8 cellular contexts compared by ENCODE assay signal in the genomic region with DNA sequence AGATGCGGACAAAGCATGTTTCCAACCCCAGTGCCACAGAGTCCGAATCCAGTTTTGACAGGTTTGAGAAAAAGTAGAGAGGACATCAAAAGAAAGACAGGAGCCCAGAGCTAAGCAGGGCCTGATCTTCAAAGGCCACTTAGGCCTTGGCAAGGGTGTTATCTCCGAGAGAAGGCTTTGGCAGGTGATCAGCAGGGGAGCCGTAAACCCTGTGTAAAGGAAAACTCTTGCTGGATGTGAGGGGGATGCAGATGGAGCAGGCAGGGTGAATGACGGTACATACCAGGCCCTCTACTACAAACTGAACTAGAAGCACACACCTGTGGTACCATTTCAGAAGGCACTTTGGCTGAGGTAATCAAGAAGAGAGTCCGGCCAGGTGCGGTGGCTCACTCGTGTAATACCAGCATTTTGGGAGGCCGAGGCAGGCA. TPM values are rescaled to one million over a fixed set of nuclear protein-coding genes. Genes with fewer than 3 reads are reported as not detected.
A peak's percentile ranks its signal among the peaks of the same experiment; 100 is the strongest.
DNase-seq lines count a peak whose midpoint lies in the region; ATAC-seq lines count a peak whose summit lies in the region.

No MANE protein-coding gene starts in this region.

- DNase-seq in NCI-H748 (lab: John Stamatoyannopoulos, UW; ENCODE audit: unreplicated experiment) (peak; percentile 45), NCI-H748 treated with DMSO at 0.1 percent for 48 hours (lab: John Stamatoyannopoulos, UW) (no peak), SW480 (ENCODE audit: low spot score) (peak; percentile 52), right cardiac atrium (no peak), pons (ENCODE audit: low spot score) (no peak)

- ATAC-seq in right cardiac atrium (no peak), GM18519 (IDR thresholded peaks at IDR 0.05; ENCODE audit: low FRiP score, unreplicated experiment) (no peak), GM21447 (IDR thresholded peaks at IDR 0.05; ENCODE audit: unreplicated experiment) (no peak)
- no peak for ATAC-seq in stimulated activated memory B cell treated with anti-CD40 and anti-IgM and Interleukin-4, amounts not matched to agents 10 μg/mL and 1 μg/mL and 100 μg/mL, for 72 hours

- WGBS in right cardiac atrium, result 81% methylated on average over 9 of the region's 9 CpGs

- no peak overlapping the region for H3K4me3 ChIP-seq in right cardiac atrium (ENCODE audit: low read length)

- H3K36me3 Mint-ChIP-seq in stimulated activated memory B cell treated with anti-CD40 and anti-IgM and Interleukin-4, amounts not matched to agents 10 μg/mL and 1 μg/mL and 100 μg/mL, for 72 hours, result peaks cover 37% of the 10 kb centered on the region

- H3K9me3 ChIP-seq in right cardiac atrium (ENCODE audit: control insufficient read depth, low read length), result no peaks in the 10 kb centered on the region

- intact Hi-C loops in right cardiac atrium (cut with DNase I), result no loop called here

- H3K27me3 Mint-ChIP-seq in stimulated activated memory B cell treated with anti-CD40 and anti-IgM and Interleukin-4, amounts not matched to agents 10 μg/mL and 1 μg/mL and 100 μg/mL, for 72 hours, result no peaks in the 10 kb centered on the region

- H3K4me3 Mint-ChIP-seq in stimulated activated memory B cell treated with anti-CD40 and anti-IgM and Interleukin-4, amounts not matched to agents 10 μg/mL and 1 μg/mL and 100 μg/mL, for 72 hours, result peak overlapping the region; percentile 95

- H3K9me3 Mint-ChIP-seq in stimulated activated memory B cell treated with anti-CD40 and anti-IgM and Interleukin-4, amounts not matched to agents 10 μg/mL and 1 μg/mL and 100 μg/mL, for 72 hours, result no peaks in the 10 kb centered on the region

- no peaks in the 10 kb centered on the region for H3K4me1 ChIP-seq in right cardiac atrium (ENCODE audit: control insufficient read depth, insufficient read depth, low read length)

- H3K27ac ChIP-seq in right cardiac atrium (ENCODE audit: low read length), result peak overlapping the region; percentile 88

- peaks cover 34% of the 10 kb centered on the region for H3K4me1 Mint-ChIP-seq in stimulated activated memory B cell treated with anti-CD40 and anti-IgM and Interleukin-4, amounts not matched to agents 10 μg/mL and 1 μg/mL and 100 μg/mL, for 72 hours

- H3K27me3 ChIP-seq in right cardiac atrium (ENCODE audit: control insufficient read depth, insufficient read depth), result no peaks in the 10 kb centered on the region

- peak overlapping the region; percentile 100 for H3K27ac Mint-ChIP-seq in stimulated activated memory B cell treated with anti-CD40 and anti-IgM and Interleukin-4, amounts not matched to agents 10 μg/mL and 1 μg/mL and 100 μg/mL, for 72 hours

RNA-seq across cellular contexts. Expression of gene HNRNPH1, which starts 1.4 kb away (rescaled TPM):
- total RNA-seq in right cardiac atrium, result 100 to 1,000 TPM; 210 to 253 (median 233) TPM
- polyA plus RNA-seq in right cardiac atrium, result 121 TPM

RNA-seq across cellular contexts. Expression of gene CBY3, which starts 56.0 kb away (rescaled TPM):
- total RNA-seq in right cardiac atrium, result not detected
- polyA plus RNA-seq in right cardiac atrium, result not detected

Comparison
In these comparisons a context has a peak if more than half of its experiments do, and no peak if none do; other contexts are left out.
1. DNase-seq: peak in NCI-H748 (single experiment) and SW480 (single experiment); none in NCI-H748 treated with DMSO at 0.1 percent for 48 hours (single experiment), right cardiac atrium (0 of 3) and pons (single experiment).